1 cellular context compared by ENCODE assay signal in genomic region chr7:33005193-33005592, GRCh38. TPM values are rescaled to one million over a fixed set of nuclear protein-coding genes. Genes with fewer than 3 reads are reported as not detected.
"Had no signal": no experiment of that assay in that cellular context is flagged by ENCODE, and none has a peak within 500 bp of the region (broad histone marks: within the 10 kb centered on the region; RNA-seq: fewer than 3 reads in every experiment).

No MANE protein-coding gene starts in this region.

RNA-seq across cellular contexts. Expression of gene FKBP9, which starts 48.0 kb away (rescaled TPM):
- total RNA-seq: naive thymus-derived CD8-positive, alpha-beta T cell had no signal
